ENCODE assay signal across 8 cellular contexts in the genomic region with DNA sequence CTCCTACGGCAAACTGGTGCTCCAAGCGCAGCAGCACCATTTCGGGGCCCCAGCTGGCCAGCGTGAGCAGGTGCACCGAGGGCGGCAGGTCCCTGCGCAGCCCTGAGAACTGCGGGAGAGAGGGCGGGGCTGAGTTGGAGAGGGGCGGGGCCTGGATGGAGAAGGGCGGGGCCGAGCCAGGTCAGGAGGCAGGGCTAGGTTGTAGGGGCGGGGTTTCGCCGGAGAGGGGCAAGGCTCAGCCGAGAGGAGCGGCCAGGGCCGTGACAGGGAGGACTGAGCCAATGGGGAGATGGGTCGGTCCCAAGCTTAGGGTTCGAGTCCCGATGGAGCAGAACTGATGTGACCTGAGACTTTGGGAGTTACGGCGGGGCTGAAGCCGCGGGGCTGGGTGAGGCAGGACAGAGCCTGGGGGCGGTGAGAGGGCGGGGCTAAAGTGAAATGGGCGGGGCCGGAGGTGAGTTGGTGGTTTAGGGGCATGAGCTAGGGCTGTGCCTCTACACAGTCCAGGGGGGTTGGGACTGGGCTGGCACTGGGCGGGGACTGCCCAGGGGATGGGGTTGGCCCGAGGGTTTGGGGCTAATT. TPM values are rescaled to one million over a fixed set of nuclear protein-coding genes. Genes with fewer than 3 reads are reported as not detected.
A peak's percentile ranks its signal among the peaks of the same experiment; 100 is the strongest.
DNase-seq lines count a peak whose midpoint lies in the region; ATAC-seq and TF ChIP-seq lines count a peak whose summit lies in the region.

No MANE protein-coding gene starts in this region.

- H3K36me3 ChIP-seq in BE2C (no peaks in the 10 kb centered on the region), brain microvascular endothelial cell (replicated peaks) (peaks cover 3% of the 10 kb centered on the region), tibial artery (peaks cover 0 to 13% (median 0%) of the 10 kb centered on the region in 3 donors)

- in situ Hi-C loops in brain microvascular endothelial cell (cut with HindIII; ENCODE audit: low pct_ligation_motif_present, low sequenced_read_pairs) = no loop called here

- H3K9me3 ChIP-seq in BE2C (no peaks in the 10 kb centered on the region; the same call in 1 of the 2 replicates), tibial artery (no peaks in the 10 kb centered on the region)

- ATAC-seq in left lobe of liver (peak; percentile 79), HG02678 (IDR thresholded peaks at IDR 0.05; ENCODE audit: unreplicated experiment) (no peak), GM21723 (IDR thresholded peaks at IDR 0.05; ENCODE audit: unreplicated experiment) (no peak)

- intact Hi-C loops in tibial artery (cut with DNase I; ENCODE audit: low total_unique reads) = no loop called here

- H3K4me1 ChIP-seq in BE2C (no peaks in the 10 kb centered on the region), tibial artery (peaks cover 0 to 19% (median 8%) of the 10 kb centered on the region in 4 donors)

- DNase-seq in BE2C (peak; percentile 68), brain microvascular endothelial cell (peak; percentile 16), left lobe of liver (ENCODE audit: low spot score) (no peak), tibial artery (peak in 1 of 2 donors; percentile 77), NCI-H1694 (lab: John Stamatoyannopoulos, UW) (no peak)

- no peak for TF ChIP-seq RAD21 in Ishikawa (IDR thresholded peaks at IDR 0.05; ENCODE audit: low read depth)

- H3K27me3 ChIP-seq in BE2C (no peaks in the 10 kb centered on the region), brain microvascular endothelial cell (replicated peaks) (no peaks in the 10 kb centered on the region), tibial artery (no peaks in the 10 kb centered on the region)

- H3K4me3 ChIP-seq in BE2C (ENCODE audit: low read depth, low read length) (no peak overlapping the region), brain microvascular endothelial cell (ENCODE audit: low read depth, low read length) (no peak overlapping the region), tibial artery (peak overlapping the region; percentile 11 to 32)

- peak; percentile 14; the same call in 1 of the 2 replicates for TF ChIP-seq EP300 in Ishikawa (IDR thresholded peaks at IDR 0.05; ENCODE audit: borderline replicate concordance)

- TF ChIP-seq CTCF in BE2C (IDR thresholded peaks at IDR 0.05; ENCODE audit: low read depth, low read length) (no peak), brain microvascular endothelial cell (IDR thresholded peaks at IDR 0.05; ENCODE audit: low read depth, low read length, missing control alignments) (no peak), tibial artery (IDR thresholded peaks at IDR 0.05) (no peak)

- H3K27ac ChIP-seq in brain microvascular endothelial cell = no peak overlapping the region
- no peak overlapping the region for H3K27ac ChIP-seq in tibial artery

TF ChIP-seq in Ishikawa, 13 proteins besides CTCF, POLR2A, EP300 and RAD21:
- TF ChIP-seq, protein P1, sequence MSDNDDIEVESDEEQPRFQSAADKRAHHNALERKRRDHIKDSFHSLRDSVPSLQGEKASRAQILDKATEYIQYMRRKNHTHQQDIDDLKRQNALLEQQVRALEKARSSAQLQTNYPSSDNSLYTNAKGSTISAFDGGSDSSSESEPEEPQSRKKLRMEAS (IDR thresholded peaks at IDR 0.05) = peak; percentile 38; the same call in 1 of the 2 replicates
- no peak for TF ChIP-seq TAF1 (IDR thresholded peaks at IDR 0.05; ENCODE audit: low read depth)
TF ChIP-seq in Ishikawa: peak in this region for 1.

RNA-seq across cellular contexts. Expression of gene MAN2B1, which starts 19.0 kb away (rescaled TPM):
- polyA plus RNA-seq in BE2C (2012; ENCODE audit: insufficient read depth, insufficient read length, low read depth) = 13.6 TPM
- 54.8 TPM for total RNA-seq in left lobe of liver

RNA-seq across cellular contexts. Expression of gene WDR83, which starts 19.0 kb away (rescaled TPM):
- 115 TPM for polyA plus RNA-seq in BE2C (2012; ENCODE audit: insufficient read depth, insufficient read length, low read depth)
- total RNA-seq in left lobe of liver = 3.8 TPM

RNA-seq across cellular contexts. Expression of gene DHPS, which starts 34.1 kb away (rescaled TPM):
- polyA plus RNA-seq in BE2C (2012; ENCODE audit: insufficient read depth, insufficient read length, low read depth) = 397 TPM
- total RNA-seq in left lobe of liver = 41.6 TPM

RNA-seq across cellular contexts. Expression of gene ZNF791, which starts 36.9 kb away (rescaled TPM):
- polyA plus RNA-seq in BE2C (2012; ENCODE audit: insufficient read depth, insufficient read length, low read depth) = 21.7 TPM
- 9.1 TPM for total RNA-seq in left lobe of liver

RNA-seq across cellular contexts. Expression of gene ZNF490, which starts 37.0 kb away (rescaled TPM):
- 2.8 TPM for polyA plus RNA-seq in BE2C (2012; ENCODE audit: insufficient read depth, insufficient read length, low read depth)
- 3.9 TPM for total RNA-seq in left lobe of liver

Comparison
In these comparisons a context has a peak if more than half of its experiments do, and no peak if none do; other contexts are left out.
1. DNase-seq: peak in BE2C (single experiment) and brain microvascular endothelial cell (single experiment); none in left lobe of liver (single experiment) and NCI-H1694 (single experiment).
2. H3K4me3 ChIP-seq: peak in tibial artery (2 of 2); none in BE2C (single experiment) and brain microvascular endothelial cell (single experiment).